8 cellular contexts compared by ENCODE assay signal in the genomic region with DNA sequence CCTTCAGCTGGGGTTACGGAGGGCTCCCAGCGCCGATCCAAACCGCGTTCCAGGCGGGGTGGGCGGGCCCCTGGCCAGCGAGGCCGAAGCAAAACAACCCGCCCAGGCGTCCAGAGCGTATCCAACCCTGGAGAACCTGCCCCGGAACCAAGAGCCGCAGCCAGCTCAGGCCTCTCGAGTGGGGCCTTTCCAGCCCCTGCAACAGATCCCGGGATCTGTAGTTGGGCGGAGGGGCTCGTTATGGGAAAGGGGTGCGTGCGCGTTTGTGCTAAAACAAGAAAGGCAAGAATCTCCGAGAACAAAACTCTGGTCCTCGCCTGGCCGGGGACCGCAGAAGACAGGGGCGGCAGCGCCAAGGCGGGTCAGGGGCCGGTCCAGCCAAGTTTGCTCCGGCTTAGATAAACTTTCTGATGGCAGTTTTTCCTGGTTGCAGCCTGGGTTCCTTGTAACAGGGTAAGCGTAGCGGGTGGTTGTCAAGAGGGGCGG.
DNase-seq lines count a peak whose midpoint lies in the region; FAIRE-seq and TF ChIP-seq lines count a peak whose summit lies in the region.

No MANE protein-coding gene starts in this region.

- DNase-seq in DMS114 treated with DMSO at 0.1 percent for 48 hours (lab: John Stamatoyannopoulos, UW; ENCODE audit: unreplicated experiment) = peak; percentile 34
- peak; percentile 26 for DNase-seq in NCI-H1105 (lab: John Stamatoyannopoulos, UW)
- peak; percentile 69 to 87 for DNase-seq in cardiac fibroblast (ENCODE audit: low read depth in 2 of 2)
- no peak for DNase-seq in medulla oblongata (ENCODE audit: extremely low spot score)
- no peak for DNase-seq in central memory CD4-positive, alpha-beta T cell
- DNase-seq in NCI-H2171 (lab: John Stamatoyannopoulos, UW) = no peak

- peak; percentile 30 for FAIRE-seq in islet of Langerhans (lab: Jason Lieb, UNC)

- TF ChIP-seq CTCF in cardiac fibroblast (IDR thresholded peaks at IDR 0.05; ENCODE audit: low read depth, low read length) = no peak

- H3K27ac ChIP-seq in skin epidermis = peak overlapping the region; percentile 42 to 95 (median 90)

- H3K4me3 ChIP-seq in cardiac fibroblast (replicated peaks in 1 of 2; ENCODE audit: low read depth in 2 of 2, low read length in 2 of 2) (peak overlapping the region; percentile 84 to 90), skin epidermis (peak overlapping the region; percentile 50 to 66 (median 55))

Comparison
In these comparisons a context has a peak if more than half of its experiments do, and no peak if none do; other contexts are left out.
1. DNase-seq: peak in DMS114 treated with DMSO at 0.1 percent for 48 hours (single experiment), NCI-H1105 (single experiment) and cardiac fibroblast (2 of 2); none in medulla oblongata (single experiment), central memory CD4-positive, alpha-beta T cell (single experiment) and NCI-H2171 (single experiment).